In genomic region chr13:25688524-25688923, GRCh38 we compare ENCODE assay signal across 18 cellular contexts.
"Had no signal": no experiment of that assay in that cellular context is flagged by ENCODE, and none has a peak within 500 bp of the region (broad histone marks: within the 10 kb centered on the region; RNA-seq: fewer than 3 reads in every experiment).

No MANE protein-coding gene starts in this region.

- H3K9me3 Mint-ChIP-seq: activated CD4-positive, alpha-beta T cell treated with anti-CD3 and anti-CD28 coated beads, Interleukin-2, amount 10 ng/mL, durations not matched to agents 7 days and 5 days; activated naive CD4-positive, alpha-beta T cell treated with anti-CD3 and anti-CD28 coated beads, Interleukin-2, amount 10 ng/mL, durations not matched to agents 7 days and 5 days; natural killer cell had no signal

- H3K9me3 ChIP-seq: esophagus squamous epithelium, prostate gland, suprapubic skin, upper lobe of left lung had no signal

- H3K4me3 ChIP-seq: esophagus squamous epithelium, lung, prostate gland, suprapubic skin, upper lobe of left lung had no signal

- H3K36me3 ChIP-seq: esophagus squamous epithelium, prostate gland, suprapubic skin, upper lobe of left lung had no signal

- DNase-seq: activated CD4-positive, alpha-beta T cell treated with anti-CD3 and anti-CD28 coated beads, Interleukin-2, amount 10 ng/mL, durations not matched to agents 7 days and 5 days; activated CD4-positive, CD25-positive, alpha-beta regulatory T cell; activated CD8-positive, alpha-beta memory T cell treated with anti-CD3 and anti-CD28 coated beads for 24 hours; activated naive CD4-positive, alpha-beta T cell treated with anti-CD3 and anti-CD28 coated beads, Interleukin-2, amount 10 ng/mL, durations not matched to agents 7 days and 5 days; esophagus squamous epithelium; foreskin fibroblast; head of caudate nucleus; left cardiac atrium; natural killer cell; occipital lobe; stimulated activated CD4-positive, alpha-beta T cell treated with anti-CD3 and anti-CD28 coated beads, Interleukin-2, amount 100 ng/mL, for 48 hours; stimulated activated naive CD4-positive, alpha-beta T cell treated with Interleukin-2 at 50 U/mL for 16 hours; upper lobe of left lung had no signal

- H3K27ac ChIP-seq: esophagus squamous epithelium, prostate gland, suprapubic skin, upper lobe of left lung had no signal

- H3K4me1 Mint-ChIP-seq: activated CD4-positive, alpha-beta T cell treated with anti-CD3 and anti-CD28 coated beads, Interleukin-2, amount 10 ng/mL, durations not matched to agents 7 days and 5 days; activated naive CD4-positive, alpha-beta T cell treated with anti-CD3 and anti-CD28 coated beads, Interleukin-2, amount 10 ng/mL, durations not matched to agents 7 days and 5 days; natural killer cell had no signal

- H3K4me3 Mint-ChIP-seq: activated CD4-positive, alpha-beta T cell treated with anti-CD3 and anti-CD28 coated beads, Interleukin-2, amount 10 ng/mL, durations not matched to agents 7 days and 5 days; activated naive CD4-positive, alpha-beta T cell treated with anti-CD3 and anti-CD28 coated beads, Interleukin-2, amount 10 ng/mL, durations not matched to agents 7 days and 5 days; brain; natural killer cell had no signal

- H3K4me1 ChIP-seq: esophagus squamous epithelium, prostate gland, suprapubic skin had no signal

- H3K27me3 ChIP-seq: esophagus squamous epithelium, suprapubic skin, upper lobe of left lung had no signal

- H3K27ac Mint-ChIP-seq: activated CD4-positive, alpha-beta T cell treated with anti-CD3 and anti-CD28 coated beads, Interleukin-2, amount 10 ng/mL, durations not matched to agents 7 days and 5 days; activated naive CD4-positive, alpha-beta T cell treated with anti-CD3 and anti-CD28 coated beads, Interleukin-2, amount 10 ng/mL, durations not matched to agents 7 days and 5 days; natural killer cell had no signal

- H3K36me3 Mint-ChIP-seq: activated naive CD4-positive, alpha-beta T cell treated with anti-CD3 and anti-CD28 coated beads, Interleukin-2, amount 10 ng/mL, durations not matched to agents 7 days and 5 days; natural killer cell had no signal

- ATAC-seq: natural killer cell, sciatic nerve had no signal
